In the genomic region with DNA sequence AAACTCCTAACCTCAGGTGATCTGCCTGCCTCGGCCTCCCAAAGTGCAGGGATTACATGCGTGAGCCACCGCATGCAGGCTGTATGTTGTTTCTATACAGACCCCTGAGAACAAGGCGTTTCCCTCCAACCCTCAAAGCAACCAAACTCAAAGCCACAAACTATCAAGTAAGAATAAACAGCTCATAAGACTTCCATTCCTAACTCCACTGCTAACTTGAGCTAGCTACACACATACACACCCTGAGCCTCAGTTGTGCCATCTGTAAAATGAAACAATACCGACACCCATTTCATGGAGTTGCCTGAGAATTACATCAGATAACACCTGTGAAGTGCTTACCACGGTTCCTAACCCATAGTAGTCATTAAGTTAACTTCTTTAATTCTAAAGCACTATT, we compare ENCODE assay signal across 10 cellular contexts.
A peak's percentile ranks its signal among the peaks of the same experiment; 100 is the strongest.
DNase-seq lines count a peak whose midpoint lies in the region; ATAC-seq and TF ChIP-seq lines count a peak whose summit lies in the region.
"Had no signal": no experiment of that assay in that cellular context is flagged by ENCODE, and none has a peak within 500 bp of the region (broad histone marks: within the 10 kb centered on the region; RNA-seq: fewer than 3 reads in every experiment).

No MANE protein-coding gene starts in this region.

- H3K27ac ChIP-seq in testis (peak overlapping the region; percentile 59 to 60), ascending aorta (no peak overlapping the region)

- H3K36me3 Mint-ChIP-seq in activated T-cell treated with anti-CD3 and anti-CD28 coated beads, Interleukin-2, amount 50 U/mL, for 4 hours (ENCODE audit: insufficient read depth): peaks cover 5% of the 10 kb centered on the region
- peaks cover 55% of the 10 kb centered on the region for H3K36me3 Mint-ChIP-seq in T-helper 2 cell treated with Interferon-gamma antibody and Interleukin-4, amounts not matched to agents 5 μg/mL and 100 μg/mL, for 36 hours (ENCODE audit: low read depth)

- H3K9me3 ChIP-seq in iPS-15b (ENCODE audit: control insufficient read depth, insufficient read depth, low read length) (no peaks in the 10 kb centered on the region), testis (no peaks in the 10 kb centered on the region), ascending aorta (no peaks in the 10 kb centered on the region)

- H3K4me1 Mint-ChIP-seq in activated T-cell treated with anti-CD3 and anti-CD28 coated beads, Interleukin-2, amount 50 U/mL, for 4 hours (ENCODE audit: low read depth): peaks cover 85% of the 10 kb centered on the region
- peaks cover 85% of the 10 kb centered on the region for H3K4me1 Mint-ChIP-seq in T-helper 2 cell treated with Interferon-gamma antibody and Interleukin-4, amounts not matched to agents 5 μg/mL and 100 μg/mL, for 36 hours (ENCODE audit: low read depth)

- H3K36me3 ChIP-seq in iPS-15b (ENCODE audit: control insufficient read depth, insufficient read depth, low read length) (no peaks in the 10 kb centered on the region), testis (ENCODE audit: low read depth, missing control alignments) (no peaks in the 10 kb centered on the region), ascending aorta (no peaks in the 10 kb centered on the region)

- H3K9me3 Mint-ChIP-seq in activated T-cell treated with anti-CD3 and anti-CD28 coated beads, Interleukin-2, amount 50 U/mL, for 4 hours: no peaks in the 10 kb centered on the region
- H3K9me3 Mint-ChIP-seq in T-helper 2 cell treated with Interferon-gamma antibody and Interleukin-4, amounts not matched to agents 5 μg/mL and 100 μg/mL, for 36 hours: no peaks in the 10 kb centered on the region

- H3K4me3 Mint-ChIP-seq in activated T-cell treated with anti-CD3 and anti-CD28 coated beads, Interleukin-2, amount 50 U/mL, for 4 hours: peak overlapping the region; percentile 45
- peak overlapping the region; percentile 39 for H3K4me3 Mint-ChIP-seq in T-helper 2 cell treated with Interferon-gamma antibody and Interleukin-4, amounts not matched to agents 5 μg/mL and 100 μg/mL, for 36 hours

- intact Hi-C loops in testis (cut with DNase I; ENCODE audit: low total_unique reads): no loop called here
- intact Hi-C loops in ascending aorta (cut with DNase I): no loop called here

- peak; percentile 7 to 9 for ATAC-seq in activated T-cell treated with anti-CD3 and anti-CD28 coated beads, Interleukin-2, amount 50 U/mL, for 4 hours
- ATAC-seq in HG03520 (IDR thresholded peaks at IDR 0.05; ENCODE audit: unreplicated experiment): no peak
- ATAC-seq: SK-N-SH treated with all-trans-retinoic acid at 6 μM for 48 hours had no signal

- H3K4me1 ChIP-seq in iPS-15b (ENCODE audit: control insufficient read depth, insufficient read depth, low read length) (peaks cover 46% of the 10 kb centered on the region), testis (peaks cover 71% of the 10 kb centered on the region), ascending aorta (no peaks in the 10 kb centered on the region)

- 93 to 97% methylated on average over 6 of the region's 6 CpGs for WGBS in testis, 2 donors

- peak overlapping the region; percentile 87 for H3K27ac Mint-ChIP-seq in T-helper 2 cell treated with Interferon-gamma antibody and Interleukin-4, amounts not matched to agents 5 μg/mL and 100 μg/mL, for 36 hours

- TF ChIP-seq CTCF in testis (IDR thresholded peaks at IDR 0.05) (no peak), ascending aorta (IDR thresholded peaks at IDR 0.05) (no peak)

- no peak for TF ChIP-seq POLR2A in testis (IDR thresholded peaks at IDR 0.05)

- peak overlapping the region; percentile 10 for H3K4me3 ChIP-seq in iPS-15b (ENCODE audit: low read depth, low read length)
- no peak overlapping the region for H3K4me3 ChIP-seq in testis
- no peak overlapping the region for H3K4me3 ChIP-seq in ascending aorta

- peak overlapping the region; percentile 71 for H3K9ac ChIP-seq in iPS-15b (ENCODE audit: low read depth, low read length)

- H3K27me3 ChIP-seq in iPS-15b (ENCODE audit: control insufficient read depth, insufficient read depth, low read length) (no peaks in the 10 kb centered on the region), testis (no peaks in the 10 kb centered on the region), ascending aorta (no peaks in the 10 kb centered on the region)

- no peak for DNase-seq in activated T-cell treated with anti-CD3 and anti-CD28 coated beads, Interleukin-2, amount 50 U/mL, for 4 hours
- no peak for DNase-seq in activated T-cell treated with anti-CD3 and anti-CD28 coated beads, Interleukin-2, amount 50 U/mL, for 1 hour
- no peak for DNase-seq in T-helper 2 cell treated with Interferon-gamma antibody and Interleukin-4, amounts not matched to agents 5 μg/mL and 100 μg/mL, for 36 hours (ENCODE audit: low spot score)
- DNase-seq in testis (no peak), mucosa of gallbladder (ENCODE audit: low spot score) (no peak), ascending aorta (ENCODE audit: low spot score in 2 of 2) (no peak)
- DNase-seq: Kasumi-1 had no signal

- no peaks in the 10 kb centered on the region for H3K27me3 Mint-ChIP-seq in activated T-cell treated with anti-CD3 and anti-CD28 coated beads, Interleukin-2, amount 50 U/mL, for 4 hours (ENCODE audit: low read depth)
- no peaks in the 10 kb centered on the region for H3K27me3 Mint-ChIP-seq in T-helper 2 cell treated with Interferon-gamma antibody and Interleukin-4, amounts not matched to agents 5 μg/mL and 100 μg/mL, for 36 hours (ENCODE audit: low read depth)

Comparison
In these comparisons a context has a peak if more than half of its experiments do, and no peak if none do; other contexts are left out.
1. H3K27ac ChIP-seq: peak in testis (2 of 2); none in ascending aorta (0 of 2).